ENCODE assay signal across 34 cellular contexts in genomic region chrX:28756175-28756574, GRCh38.
"Had no signal": no experiment of that assay in that cellular context is flagged by ENCODE, and none has a peak within 500 bp of the region (broad histone marks: within the 10 kb centered on the region; RNA-seq: fewer than 3 reads in every experiment).

No MANE protein-coding gene starts in this region.

- H3K27me3 ChIP-seq: MG63 had no signal

- DNase-seq: Karpas-422, KBM-7, KG1, MG63, MM.1S, MV-4-11, NCI-H1048, NCI-H1092, NCI-H1092 treated with DMSO at 0.1 percent for 48 hours, NCI-H1105, NCI-H1105 treated with DMSO at 0.1 percent for 48 hours, NCI-H1417, NCI-H1417 treated with DMSO at 0.1 percent for 48 hours, NCI-H1436, NCI-H1436 treated with DMSO at 0.1 percent for 48 hours, NCI-H146, NCI-H1694, NCI-H1694 treated with DMSO at 0.1 percent for 48 hours, NCI-H187, NCI-H187 treated with DMSO at 0.1 percent for 48 hours, NCI-H1930, NCI-H2029, NCI-H2029 treated with DMSO at 0.1 percent for 48 hours, NCI-H2081, NCI-H2081 treated with DMSO at 0.1 percent for 48 hours, NCI-H2107, NCI-H2171, NCI-H2171 treated with DMSO at 0.1 percent for 48 hours, NCI-H2227 treated with DMSO at 0.1 percent for 48 hours, NCI-H226, NCI-H345, NCI-H446, NCI-H446 treated with DMSO at 0.1 percent for 48 hours had no signal

- H3K4me3 ChIP-seq: MG63 had no signal

- H3K27ac ChIP-seq: KMS-11 had no signal

- H3K36me3 ChIP-seq: MG63 had no signal

- H3K9me3 ChIP-seq: MG63 had no signal
